In genomic region chr22:20981787-20982562, GRCh38 we compare ENCODE assay signal across 8 cellular contexts. TPM values are rescaled to one million over a fixed set of nuclear protein-coding genes. Genes with fewer than 3 reads are reported as not detected.
DNase-seq lines count a peak whose midpoint lies in the region; ATAC-seq, FAIRE-seq and TF ChIP-seq lines count a peak whose summit lies in the region.

Gene LZTR1 (plus strand): TSS chr22:20982297. CDS start chr22:20982372, 75 bp downstream.

- H3K27ac ChIP-seq in H1 (ENCODE audit: low read depth, low read length) = peak within 1 kb of the TSS; percentile 90
- H3K27ac ChIP-seq in mesendoderm (ENCODE audit: low read depth, low read length) = peak within 1 kb of the TSS; percentile 86

- peak within 1 kb of the TSS; percentile 50 to 92 for H3K4me2 ChIP-seq in H1 (ENCODE audit: insufficient read depth in 1 of 2, low read depth in 2 of 2, low read length in 2 of 2)
- peak within 1 kb of the TSS; percentile 90 for H3K4me2 ChIP-seq in mesendoderm (ENCODE audit: low read length)

- no peaks in the 10 kb centered on the region for H3K79me2 ChIP-seq in H1 (ENCODE audit: control insufficient read depth in 1 of 2, insufficient read depth in 2 of 2, low read length in 2 of 2)
- no peaks in the 10 kb centered on the region for H3K79me2 ChIP-seq in mesendoderm (ENCODE audit: control insufficient read depth, insufficient read depth, low read length)

- FAIRE-seq in H1 (lab: Jason Lieb, UNC) = no peak

- TF ChIP-seq CTCF in H1 (IDR thresholded peaks at IDR 0.05; ENCODE audit: control extremely low read depth in 1 of 3, insufficient read depth in 1 of 3, low read depth in 1 of 3, low read length in 3 of 3) = peak; percentile 62 to 69 (median 65)

- peaks cover 8% of the 10 kb centered on the region for H3K23me2 ChIP-seq in H1 (ENCODE audit: low read depth, low read length)

- no peak within 1 kb of the TSS for H3K14ac ChIP-seq in H1 (ENCODE audit: insufficient read length)

- no peak within 1 kb of the TSS for H2BK20ac ChIP-seq in H1 (ENCODE audit: low read length)

- H4K8ac ChIP-seq in H1 (ENCODE audit: extremely low read depth, insufficient read depth, low read length) (peak within 1 kb of the TSS; percentile 99), mesendoderm (ENCODE audit: low read depth, low read length) (no peak within 1 kb of the TSS)

- TF ChIP-seq POLR2A in GM19193 (IDR thresholded peaks at IDR 0.05; ENCODE audit: extremely low read depth, insufficient read depth, insufficient read length) (peak; percentile 98), H1 (IDR thresholded peaks at IDR 0.05; ENCODE audit: control extremely low read depth in 1 of 2, low read depth in 2 of 2, low read length in 2 of 2) (peak in 1 of 2 experiments; percentile 96; a peak in 2 of 3 replicates)

- H2BK120ac ChIP-seq in H1 (replicated peaks; ENCODE audit: low read depth, low read length) = peak within 1 kb of the TSS; percentile 92
- no peak within 1 kb of the TSS for H2BK120ac ChIP-seq in mesendoderm (ENCODE audit: low read depth, low read length)

- TF ChIP-seq EP300 in H1 (IDR thresholded peaks at IDR 0.05; ENCODE audit: borderline replicate concordance in 1 of 2, low read depth in 2 of 2, low read length in 2 of 2) = no peak; a peak in 1 of 3 replicates

- peaks cover 0 to 3% of the 10 kb centered on the region in 2 experiments for H4K20me1 ChIP-seq in H1 (replicated peaks in 1 of 2; ENCODE audit: control insufficient read depth in 1 of 2, insufficient read depth in 2 of 2, low read length in 2 of 2)

- TF ChIP-seq RAD21 in H1 (IDR thresholded peaks at IDR 0.05 in 1 of 2, conservative IDR thresholded peaks at IDR 0.05 in 1 of 2; ENCODE audit: low read depth in 2 of 2, low read length in 2 of 2) = peak; percentile 42 to 53

- H2BK5ac ChIP-seq in H1 (ENCODE audit: low read depth, low read length) = peak within 1 kb of the TSS; percentile 97; the same call in 1 of the 2 replicates
- H2BK5ac ChIP-seq in mesendoderm (ENCODE audit: low read length) = peak within 1 kb of the TSS; percentile 97

- H3K9ac ChIP-seq in H1 (replicated peaks in 1 of 4; ENCODE audit: extremely low read depth in 1 of 4, low read depth in 3 of 4, low read length in 3 of 4) = peak within 1 kb of the TSS; percentile 61 to 85 (median 79)
- H3K9ac ChIP-seq in mesendoderm (ENCODE audit: low read length) = peak within 1 kb of the TSS; percentile 98

- POLR2A ChIA-PET in H1 (lab: Charles Lee; ENCODE audit: partially characterized antibody) = interaction anchor here (0.9 to 4.6 kb wide), 14 partner anchors 8 to 63 kb away, joined by 3 to 45 read pairs (median 5); partner anchors contain the start of gene THAP7

- H2AK5ac ChIP-seq in H1 (ENCODE audit: low read depth, low read length) = 0 out of 2 replicates have a peak within 1 kb of the TSS, but pooled peaks have one; percentile 10
- peak within 1 kb of the TSS; percentile 91 for H2AK5ac ChIP-seq in mesendoderm (ENCODE audit: low read length)

- H3K4me3 ChIP-seq in H1 (ENCODE audit: extremely low read depth in 1 of 4, insufficient read depth in 2 of 4, low read depth in 3 of 4, low read length in 4 of 4) (peak within 1 kb of the TSS; percentile 68 to 86 (median 74)), mesendoderm (ENCODE audit: low read length) (peak within 1 kb of the TSS; percentile 93)

- H3K4ac ChIP-seq in H1 (replicated peaks; ENCODE audit: insufficient read length, low read depth, low read length) (peak within 1 kb of the TSS; percentile 83), mesendoderm (ENCODE audit: low read depth, low read length) (peak within 1 kb of the TSS; percentile 38)

- H3K27me3 ChIP-seq in H1 (replicated peaks in 1 of 4; ENCODE audit: control insufficient read depth in 3 of 4, extremely low read depth in 1 of 4, insufficient read depth in 3 of 4, low read length in 3 of 4) (peaks cover 0 to 14% (median 7%) of the 10 kb centered on the region in 4 experiments; a peak in 5 of 7 replicates), mesendoderm (ENCODE audit: insufficient read depth, low read length, poor library complexity) (no peaks in the 10 kb centered on the region)

- CTCF ChIA-PET in H1 (lab: Charles Lee; ENCODE audit: partially characterized antibody) = interaction anchor here (0.6 to 1.9 kb wide), 16 partner anchors 9 to 177 kb away, joined by 3 to 10 read pairs (median 4); partner anchors contain the start of genes AIFM3, P2RX6 and THAP7

- peak within 1 kb of the TSS; percentile 95 for H3K18ac ChIP-seq in H1 (ENCODE audit: extremely low read depth, low read length)
- H3K18ac ChIP-seq in mesendoderm (ENCODE audit: low read length) = peak within 1 kb of the TSS; percentile 75

- peak within 1 kb of the TSS; percentile 78 for H2AFZ ChIP-seq in H1 (ENCODE audit: low read length)

- peak; percentile 88 for ATAC-seq in HG03432 (IDR thresholded peaks at IDR 0.05; ENCODE audit: unreplicated experiment)

- H4K5ac ChIP-seq in H1 (ENCODE audit: insufficient read length, low read depth, low read length) (peak within 1 kb of the TSS; percentile 98), mesendoderm (ENCODE audit: low read length) (no peak within 1 kb of the TSS)

- H2BK15ac ChIP-seq in H1 (ENCODE audit: low read length) (peak within 1 kb of the TSS; percentile 14; the same call in 1 of the 2 replicates), mesendoderm (replicated peaks; ENCODE audit: low read depth) (no peak within 1 kb of the TSS)

- peaks cover 11 to 17% of the 10 kb centered on the region in 2 experiments for H3K9me3 ChIP-seq in H1 (ENCODE audit: insufficient read depth in 2 of 2, low read depth in 1 of 2, low read length in 1 of 2)

- peak within 1 kb of the TSS; percentile 99 for H4K91ac ChIP-seq in H1 (replicated peaks; ENCODE audit: insufficient read length, low read length)

- peak; percentile 86 for DNase-seq in CD1c-positive myeloid dendritic cell (ENCODE audit: extremely low spot score)
- peak; percentile 81 for DNase-seq in NOMO-1 treated with DMSO at 0.1 percent for 48 hours (lab: John Stamatoyannopoulos, UW; ENCODE audit: unreplicated experiment)
- DNase-seq in activated CD8-positive, alpha-beta memory T cell treated with anti-CD3 and anti-CD28 coated beads for 48 hours (ENCODE audit: low read depth in 2 of 3, low spot score in 2 of 3) = peak in 2 of 3 experiments; percentile 40 to 58
- peak in 1 of 2 experiments; percentile 86 for DNase-seq in H1 (ENCODE audit: low read depth in 1 of 2, low spot score in 2 of 2)
- DNase-seq in mesendoderm = peak; percentile 90
- DNase-seq in stimulated activated CD8-positive, alpha-beta memory T cell treated with anti-CD3 and anti-CD28 coated beads, Interleukin-12 subunit alpha, Interleukin-12 subunit beta, amount 100 ng/mL, for 4 hours (ENCODE audit: low read depth) = peak; percentile 58

- no peak within 1 kb of the TSS for H2BK12ac ChIP-seq in H1 (ENCODE audit: low read depth, low read length)

- no peaks in the 10 kb centered on the region for H3K79me1 ChIP-seq in H1 (ENCODE audit: low read depth, low read length)
- H3K79me1 ChIP-seq in mesendoderm (ENCODE audit: low read length) = peaks cover 4% of the 10 kb centered on the region

- peaks cover 5 to 25% (median 8%) of the 10 kb centered on the region in 4 experiments; a peak in 6 of 7 replicates for H3K4me1 ChIP-seq in H1 (replicated peaks in 1 of 4; ENCODE audit: control insufficient read depth in 3 of 4, insufficient read depth in 4 of 4, low read length in 3 of 4)
- peaks cover 9% of the 10 kb centered on the region for H3K4me1 ChIP-seq in mesendoderm (ENCODE audit: control insufficient read depth, low read depth, low read length)

- H3K36me3 ChIP-seq in H1 (ENCODE audit: control insufficient read depth in 2 of 4, insufficient read depth in 4 of 4, low read length in 3 of 4) (no peaks in the 10 kb centered on the region; a peak in 1 of 8 replicates), mesendoderm (ENCODE audit: control insufficient read depth, insufficient read depth, low read length) (no peaks in the 10 kb centered on the region)

- WGBS in H1 (ENCODE audit: extremely low coverage in 1 of 2, insufficient coverage in 1 of 2, insufficient read length in 1 of 2, insufficient replicate concordance in 2 of 2, low coverage in 1 of 2, low lambda C conversion rate in 2 of 2, missing lambda C conversion rate in 1 of 2), 2 experiments = 2% methylated on average over 81 of the region's 87 CpGs; no CpG with 5 or more reads in 1 of the 2 experiments
- no CpG with 5 or more reads among the region's 87 CpGs for WGBS in mesendoderm (ENCODE audit: extremely low coverage, insufficient coverage, low lambda C conversion rate)

- H3K56ac ChIP-seq in H1 (replicated peaks; ENCODE audit: insufficient read length, low read depth, low read length) (peak within 1 kb of the TSS; percentile 71), mesendoderm (ENCODE audit: low read length) (peak within 1 kb of the TSS; percentile 99)

- no peak within 1 kb of the TSS for H3K23ac ChIP-seq in H1 (ENCODE audit: insufficient read length)
- H3K23ac ChIP-seq in mesendoderm (ENCODE audit: low read length) = peak within 1 kb of the TSS; percentile 92

TF ChIP-seq in H1, 55 proteins besides CTCF, POLR2A, EP300 and RAD21 (continues in another document):
- TF ChIP-seq KDM5A (IDR thresholded peaks at IDR 0.05; ENCODE audit: low read length) (no peak), PHF8 (conservative IDR thresholded peaks at IDR 0.05; ENCODE audit: low read depth, low read length) (peak; percentile 99), ATF3 (IDR thresholded peaks at IDR 0.05; ENCODE audit: insufficient read depth, low read depth, low read length) (no peak), JUN (IDR thresholded peaks at IDR 0.05; ENCODE audit: low read depth, low read length) (no peak), RXRA (IDR thresholded peaks at IDR 0.05; ENCODE audit: insufficient read depth, low read depth, low read length) (no peak), SIX5 (IDR thresholded peaks at IDR 0.05; ENCODE audit: low read depth, low read length) (peak; percentile 55), GTF2F1 (IDR thresholded peaks at IDR 0.05; ENCODE audit: borderline replicate concordance, low read depth, low read length) (no peak), ZNF274 (IDR thresholded peaks at IDR 0.05; ENCODE audit: borderline replicate concordance, extremely low read depth, low read length) (no peak)

RNA-seq across cellular contexts. Expression of gene LZTR1, which starts in this region (rescaled TPM):
- total RNA-seq in H1 (2021; fragmentation: NEBNext Ultra II Directional; extraction: Animal tissue kit (Norgen Biotek cat#: 25700)) = 29.8 and 31.0 TPM in 2 replicates
- 22.3 and 32.4 TPM in 2 replicates for polyA plus RNA-seq in H1 (2011; rRNA removed)
- 24.8 TPM for polyA plus RNA-seq in H1 (2011; cell fraction: cytosol; rRNA removed)
- polyA plus RNA-seq in H1 (2011; cell fraction: nucleus; rRNA removed) = 124 TPM
- polyA plus RNA-seq in H1 (2012, experiment 1 of 2) = 19.9 to 28.5 TPM (median 23.0 TPM) in 4 replicates
- polyA plus RNA-seq in H1 (2012, experiment 2 of 2) = 16.9 TPM
- polyA plus RNA-seq in H1 (2013, experiment 1 of 2) = 12.5 TPM
- 12.5 TPM for polyA plus RNA-seq in H1 (2013, experiment 2 of 2)
- polyA minus RNA-seq in H1 (2011; rRNA and poly(A)+ RNA removed) = 23.5 and 30.5 TPM in 2 replicates
- polyA minus RNA-seq in H1 (2011; cell fraction: cytosol; rRNA and poly(A)+ RNA removed) = 10.6 TPM
- polyA minus RNA-seq in H1 (2011; cell fraction: nucleus; rRNA and poly(A)+ RNA removed) = 63.0 TPM
- polyA plus RNA-seq in mesendoderm (2013, experiment 1 of 2) = 11.8 TPM
- polyA plus RNA-seq in mesendoderm (2013, experiment 2 of 2) = 11.9 TPM
